18 cellular contexts compared by ENCODE assay signal in the genomic region with DNA sequence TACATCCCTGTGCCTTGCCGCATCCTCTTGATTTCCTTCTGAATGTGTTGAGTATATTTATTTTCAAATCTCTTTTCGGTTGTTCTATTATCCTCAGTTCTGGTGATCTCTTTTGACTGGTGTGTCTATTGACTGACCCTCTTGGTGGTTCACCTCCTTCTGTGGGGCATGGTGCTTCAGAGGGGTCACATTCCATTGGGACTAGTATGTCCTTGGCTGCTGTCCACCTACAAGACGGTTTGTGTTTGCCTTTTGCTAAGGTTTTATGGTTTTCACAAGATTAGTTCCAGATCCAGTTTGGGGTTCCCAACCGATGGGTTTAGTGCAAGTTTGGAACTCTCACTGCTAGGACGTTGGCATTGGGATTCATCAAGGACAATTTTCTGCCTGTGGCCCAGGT.
DNase-seq lines count a peak whose midpoint lies in the region; ATAC-seq and TF ChIP-seq lines count a peak whose summit lies in the region.
"Had no signal": no experiment of that assay in that cellular context is flagged by ENCODE, and none has a peak within 500 bp of the region (broad histone marks: within the 10 kb centered on the region; RNA-seq: fewer than 3 reads in every experiment).

No MANE protein-coding gene starts in this region.

- CTCF ChIA-PET in A673 (lab: Charles Lee), result no interaction called here

- POLR2A ChIA-PET in A673 (lab: Charles Lee; ENCODE audit: low non-redundant PET), result no interaction called here

- ATAC-seq in activated T-helper 17 cell treated with anti-CD3 and anti-CD28 coated beads, Interleukin-2, amount 50 U/mL, for 72 hours (replicated peaks), result no peak
- no peak for ATAC-seq in GM21423 (IDR thresholded peaks at IDR 0.05; ENCODE audit: unreplicated experiment)
- ATAC-seq: foreskin keratinocyte had no signal

- peak; percentile 35 for DNase-seq in A172 (ENCODE audit: low spot score)
- peak; percentile 67 for DNase-seq in GM23248
- peak; percentile 41 for DNase-seq in fibroblast of the conjunctiva (ENCODE audit: low read depth)
- no peak for DNase-seq in A673 (ENCODE audit: low spot score)
- DNase-seq in DMS114 treated with DMSO at 0.1 percent for 48 hours (lab: John Stamatoyannopoulos, UW; ENCODE audit: unreplicated experiment), result no peak
- DNase-seq in NCI-H345 treated with DMSO at 0.1 percent for 48 hours (lab: John Stamatoyannopoulos, UW; ENCODE audit: unreplicated experiment), result no peak
- DNase-seq: activated CD8-positive, alpha-beta memory T cell treated with anti-CD3 and anti-CD28 coated beads, Interleukin-2, amount 50 U/mL, for 48 hours; foreskin keratinocyte; H7; mesendoderm; NCI-H524 treated with DMSO at 0.1 percent for 48 hours; sigmoid colon; stimulated activated naive CD4-positive, alpha-beta T cell treated with Interleukin-2 at 50 U/mL for 16 hours; T-helper 2 cell had no signal

- H3K36me3 ChIP-seq in GM23248 (ENCODE audit: low read depth) (peaks cover 14% of the 10 kb centered on the region), A673 (ENCODE audit: insufficient read depth, low read length, poor library complexity, severe bottlenecking) (peaks cover 11% of the 10 kb centered on the region)

- BruUV-seq in A673 (replicated peaks; lab: Mats Ljungman, UMichigan), result no TSS peak

- H3K9me3 ChIP-seq in GM23248 (ENCODE audit: low read depth), result no peaks in the 10 kb centered on the region
- H3K9me3 ChIP-seq in A673 (ENCODE audit: low read depth, low read length, poor library complexity, severe bottlenecking), result peaks cover 5% of the 10 kb centered on the region
- H3K9me3 ChIP-seq: sigmoid colon, vagina had no signal

- intact Hi-C loops in A673 (cut with micrococcal nuclease; ENCODE audit: unreplicated experiment), result no loop called here

- H3K9me2 ChIP-seq in GM23248 (ENCODE audit: insufficient read depth), result no peaks in the 10 kb centered on the region

- no peak for TF ChIP-seq CTCF in A673 (conservative IDR thresholded peaks at IDR 0.05; ENCODE audit: low read depth, low read length)

- H3K4me3 Mint-ChIP-seq in activated T-helper 17 cell treated with anti-CD3 and anti-CD28 coated beads, Interleukin-2, amount 50 U/mL, for 72 hours, result no peak overlapping the region
- H3K4me3 Mint-ChIP-seq: activated naive CD8-positive, alpha-beta T cell had no signal

- 51 to 54% methylated on average over 5 of the region's 5 CpGs for WGBS in GM23248 (ENCODE audit: low coverage in 1 of 2, low lambda C conversion rate in 2 of 2, missing lambda C conversion rate in 2 of 2), 2 experiments

- H3K27ac ChIP-seq in GM23248 (no peak overlapping the region), A673 (ENCODE audit: low read depth, low read length, poor library complexity, severe bottlenecking) (no peak overlapping the region)
- H3K27ac ChIP-seq: foreskin keratinocyte, vagina had no signal

- H4K20me1 ChIP-seq in GM23248 (ENCODE audit: insufficient read depth), result no peaks in the 10 kb centered on the region

- H2AFZ ChIP-seq in GM23248, result no peak overlapping the region

- H3K79me2 ChIP-seq in GM23248 (ENCODE audit: insufficient read depth), result no peaks in the 10 kb centered on the region

- H3K4me1 Mint-ChIP-seq in activated T-helper 17 cell treated with anti-CD3 and anti-CD28 coated beads, Interleukin-2, amount 50 U/mL, for 72 hours, result no peaks in the 10 kb centered on the region

- H3F3A ChIP-seq in GM23248 (ENCODE audit: insufficient read depth), result peaks cover 19% of the 10 kb centered on the region

- in situ Hi-C loops in GM23248 (cut with MboI), result no loop called here

- H3K27me3 ChIP-seq in GM23248 (replicated peaks; ENCODE audit: insufficient read depth), result no peaks in the 10 kb centered on the region
- H3K27me3 ChIP-seq in A673 (replicated peaks; ENCODE audit: insufficient read depth, low read depth, low read length, poor library complexity), result no peaks in the 10 kb centered on the region
- H3K27me3 ChIP-seq: foreskin keratinocyte, sigmoid colon, vagina had no signal

- H3K4me1 ChIP-seq in GM23248 (ENCODE audit: insufficient read depth), result no peaks in the 10 kb centered on the region; the same call in 1 of the 2 replicates
- H3K4me1 ChIP-seq in A673 (ENCODE audit: insufficient read depth, low read length, poor library complexity, severe bottlenecking), result no peaks in the 10 kb centered on the region
- H3K4me1 ChIP-seq: foreskin keratinocyte had no signal

- peak overlapping the region; percentile 6 for H3K27ac Mint-ChIP-seq in activated T-helper 17 cell treated with anti-CD3 and anti-CD28 coated beads, Interleukin-2, amount 50 U/mL, for 72 hours
- H3K27ac Mint-ChIP-seq: activated naive CD8-positive, alpha-beta T cell had no signal

- no peaks in the 10 kb centered on the region for H3K9me3 Mint-ChIP-seq in activated T-helper 17 cell treated with anti-CD3 and anti-CD28 coated beads, Interleukin-2, amount 50 U/mL, for 72 hours

- H3K4me2 ChIP-seq in GM23248 (ENCODE audit: unreplicated experiment), result no peak overlapping the region

- H3K27me3 Mint-ChIP-seq in activated T-helper 17 cell treated with anti-CD3 and anti-CD28 coated beads, Interleukin-2, amount 50 U/mL, for 72 hours, result no peaks in the 10 kb centered on the region
- H3K27me3 Mint-ChIP-seq: activated naive CD8-positive, alpha-beta T cell had no signal

- H3K9ac ChIP-seq in GM23248, result no peak overlapping the region

- H3K4me3 ChIP-seq in GM23248 (no peak overlapping the region), A673 (ENCODE audit: low read depth, low read length, poor library complexity, severe bottlenecking) (no peak overlapping the region)
- H3K4me3 ChIP-seq: sigmoid colon, vagina had no signal

- peaks cover 71% of the 10 kb centered on the region for H3K36me3 Mint-ChIP-seq in activated T-helper 17 cell treated with anti-CD3 and anti-CD28 coated beads, Interleukin-2, amount 50 U/mL, for 72 hours (ENCODE audit: low read depth)

Comparison
In these comparisons a context has a peak if more than half of its experiments do, and no peak if none do; other contexts are left out.
1. DNase-seq: peak in A172 (single experiment), GM23248 (single experiment) and fibroblast of the conjunctiva (single experiment); none in A673 (single experiment), DMS114 treated with DMSO at 0.1 percent for 48 hours (single experiment) and NCI-H345 treated with DMSO at 0.1 percent for 48 hours (single experiment).